Comparison of ENCODE assay signal across 19 cellular contexts in genomic region chr6:64477311-64477850, GRCh38.
DNase-seq lines count a peak whose midpoint lies in the region; ATAC-seq, FAIRE-seq and TF ChIP-seq lines count a peak whose summit lies in the region.
"Had no signal": no experiment of that assay in that cellular context is flagged by ENCODE, and none has a peak within 500 bp of the region (broad histone marks: within the 10 kb centered on the region; RNA-seq: fewer than 3 reads in every experiment).

No MANE protein-coding gene starts in this region.

- CTCF ChIA-PET in activated CD4-positive, alpha-beta T cell treated with anti-CD3 and anti-CD28 coated beads for 36 hours (lab: Charles Lee) = no interaction called here

- no peaks in the 10 kb centered on the region for H3K36me3 ChIP-seq in astrocyte (ENCODE audit: insufficient read depth, low read length)
- H3K36me3 ChIP-seq: BLaER1 treated with 17β-estradiol and CSF1 and Interleukin-3, amounts not matched to agents 10 nM and 100 nM had no signal

- no peak overlapping the region for H2AFZ ChIP-seq in astrocyte (ENCODE audit: low read depth, low read length)

- no peaks in the 10 kb centered on the region for H3K79me2 ChIP-seq in astrocyte (ENCODE audit: insufficient read depth, low read length)

- peak overlapping the region; percentile 16 for H3K27ac Mint-ChIP-seq in astrocyte (ENCODE audit: unreplicated experiment)
- no peak overlapping the region for H3K27ac Mint-ChIP-seq in activated CD4-positive, alpha-beta T cell treated with anti-CD3 and anti-CD28 coated beads for 36 hours
- H3K27ac Mint-ChIP-seq: CD8-positive, alpha-beta T cell had no signal

- POLR2A ChIA-PET in activated CD4-positive, alpha-beta T cell treated with anti-CD3 and anti-CD28 coated beads for 36 hours (lab: Charles Lee) = no interaction called here

- peaks cover 7% of the 10 kb centered on the region for H3K4me1 Mint-ChIP-seq in astrocyte (ENCODE audit: low read depth, unreplicated experiment)
- no peaks in the 10 kb centered on the region for H3K4me1 Mint-ChIP-seq in activated CD4-positive, alpha-beta T cell treated with anti-CD3 and anti-CD28 coated beads for 36 hours

- H3K4me1 ChIP-seq in astrocyte (ENCODE audit: insufficient read depth, low read length) = no peaks in the 10 kb centered on the region
- H3K4me1 ChIP-seq: BLaER1 treated with 17β-estradiol and CSF1 and Interleukin-3, amounts not matched to agents 10 nM and 100 nM had no signal

- TF ChIP-seq CTCF in AG10803 (conservative IDR thresholded peaks at IDR 0.05; ENCODE audit: low read length) (no peak), astrocyte (IDR thresholded peaks at IDR 0.05; ENCODE audit: insufficient read depth, low read depth, low read length) (no peak), fibroblast of mammary gland (conservative IDR thresholded peaks at IDR 0.05; ENCODE audit: control insufficient read depth, insufficient read depth, low read depth, low read length) (no peak)

- H3K4me3 Mint-ChIP-seq in astrocyte (ENCODE audit: unreplicated experiment) = no peak overlapping the region
- no peak overlapping the region for H3K4me3 Mint-ChIP-seq in activated CD4-positive, alpha-beta T cell treated with anti-CD3 and anti-CD28 coated beads for 36 hours
- H3K4me3 Mint-ChIP-seq: CD8-positive, alpha-beta T cell had no signal

- H3K27me3 Mint-ChIP-seq in astrocyte (ENCODE audit: low read depth, unreplicated experiment) = no peaks in the 10 kb centered on the region
- H3K27me3 Mint-ChIP-seq in activated CD4-positive, alpha-beta T cell treated with anti-CD3 and anti-CD28 coated beads for 36 hours = no peaks in the 10 kb centered on the region

- no peak for ATAC-seq in activated CD4-positive, alpha-beta T cell treated with anti-CD3 and anti-CD28 coated beads for 36 hours
- no peak for ATAC-seq in HG03439 (IDR thresholded peaks at IDR 0.05; ENCODE audit: unreplicated experiment)
- ATAC-seq in GM19351 (IDR thresholded peaks at IDR 0.05; ENCODE audit: unreplicated experiment) = no peak
- ATAC-seq in HG02970 (IDR thresholded peaks at IDR 0.05; ENCODE audit: low FRiP score, unreplicated experiment) = no peak
- ATAC-seq: CD8-positive, alpha-beta T cell had no signal

- H3K4me2 ChIP-seq in astrocyte (ENCODE audit: low read length) = no peak overlapping the region
- H3K4me2 ChIP-seq: BLaER1 treated with 17β-estradiol and CSF1 and Interleukin-3, amounts not matched to agents 10 nM and 100 nM had no signal

- no peaks in the 10 kb centered on the region for H3K9me3 ChIP-seq in astrocyte (ENCODE audit: insufficient read depth, low read depth, low read length)
- H3K9me3 ChIP-seq: BLaER1 treated with 17β-estradiol and CSF1 and Interleukin-3, amounts not matched to agents 10 nM and 100 nM had no signal

- no peak overlapping the region for H3K27ac ChIP-seq in astrocyte (ENCODE audit: low read depth, low read length)
- H3K27ac ChIP-seq: BLaER1 treated with 17β-estradiol and CSF1 and Interleukin-3, amounts not matched to agents 10 nM and 100 nM; HL-60 had no signal

- intact Hi-C loops in activated CD4-positive, alpha-beta T cell treated with anti-CD3 and anti-CD28 coated beads for 36 hours (cut with DNase I, micrococcal nuclease) = no loop called here

- H3K27me3 ChIP-seq in astrocyte (ENCODE audit: insufficient read depth, low read length) = no peaks in the 10 kb centered on the region
- H3K27me3 ChIP-seq: BLaER1 treated with 17β-estradiol and CSF1 and Interleukin-3, amounts not matched to agents 10 nM and 100 nM had no signal

- H3K9me3 Mint-ChIP-seq in astrocyte (ENCODE audit: unreplicated experiment) = no peaks in the 10 kb centered on the region
- H3K9me3 Mint-ChIP-seq in activated CD4-positive, alpha-beta T cell treated with anti-CD3 and anti-CD28 coated beads for 36 hours (ENCODE audit: low read depth) = peaks cover 2% of the 10 kb centered on the region

- H3K9ac ChIP-seq in astrocyte (ENCODE audit: low read length) = no peak overlapping the region
- H3K9ac ChIP-seq: BLaER1 treated with 17β-estradiol and CSF1 and Interleukin-3, amounts not matched to agents 10 nM and 100 nM had no signal

- no peak for FAIRE-seq in astrocyte (lab: Jason Lieb, UNC)
- FAIRE-seq: GM12892, H1 had no signal

- H3K4me3 ChIP-seq in AG10803 (ENCODE audit: low read length) = no peak overlapping the region
- no peak overlapping the region for H3K4me3 ChIP-seq in astrocyte (ENCODE audit: insufficient read depth, low read depth, low read length)
- H3K4me3 ChIP-seq in fibroblast of mammary gland (ENCODE audit: control insufficient read depth, low read depth, low read length) = no peak overlapping the region
- H3K4me3 ChIP-seq: BLaER1 treated with 17β-estradiol and CSF1 and Interleukin-3, amounts not matched to agents 10 nM and 100 nM had no signal

- peak; percentile 0 for DNase-seq in AG10803 (ENCODE audit: low read depth)
- peak; percentile 5 for DNase-seq in astrocyte (ENCODE audit: low read depth)
- DNase-seq in fibroblast of mammary gland (ENCODE audit: low read depth) = peak; percentile 65
- DNase-seq in myocyte (ENCODE audit: low read depth) = peak; percentile 5
- DNase-seq in activated CD4-positive, alpha-beta T cell treated with anti-CD3 and anti-CD28 coated beads for 36 hours = no peak
- DNase-seq: CD8-positive, alpha-beta T cell; Kasumi-1; NCI-H1092 treated with DMSO at 0.1 percent for 48 hours; NCI-H510A treated with DMSO at 0.1 percent for 48 hours; NCI-H774; OCI-M1; RPMI8226 had no signal

- H3K36me3 Mint-ChIP-seq in astrocyte (ENCODE audit: low read depth, unreplicated experiment) = no peaks in the 10 kb centered on the region
- no peaks in the 10 kb centered on the region for H3K36me3 Mint-ChIP-seq in activated CD4-positive, alpha-beta T cell treated with anti-CD3 and anti-CD28 coated beads for 36 hours (ENCODE audit: low read depth)
- H3K36me3 Mint-ChIP-seq: CD8-positive, alpha-beta T cell had no signal

- no peaks in the 10 kb centered on the region for H4K20me1 ChIP-seq in astrocyte (ENCODE audit: insufficient read depth, low read length)
- H4K20me1 ChIP-seq: BLaER1 treated with 17β-estradiol and CSF1 and Interleukin-3, amounts not matched to agents 10 nM and 100 nM had no signal
